ENCODE assay signal across 9 cellular contexts in the genomic region with DNA sequence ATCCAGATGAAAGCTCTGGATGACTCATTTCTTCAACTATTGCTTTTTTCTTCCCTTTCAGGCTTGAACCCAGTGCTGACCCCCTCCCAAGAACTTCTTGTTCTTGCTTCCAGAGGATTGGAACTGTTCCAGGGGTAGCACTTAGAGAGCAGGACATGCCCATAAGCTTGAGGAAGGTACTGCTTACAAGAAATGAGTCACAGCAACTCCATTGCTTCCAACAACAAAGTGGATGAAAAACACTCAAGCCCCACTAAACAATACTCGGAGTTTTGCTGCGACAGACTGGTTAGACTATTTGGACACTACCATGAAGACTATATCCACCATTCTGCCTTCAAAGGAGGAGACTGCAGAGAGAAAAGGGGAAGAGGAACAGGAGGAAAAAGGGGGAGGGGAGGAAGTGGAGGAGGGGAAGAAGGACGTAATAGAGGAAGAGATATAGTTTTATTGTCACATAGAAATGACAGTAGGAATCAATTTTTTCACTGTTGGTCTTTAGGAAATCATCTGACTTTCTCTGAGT. TPM values are rescaled to one million over a fixed set of nuclear protein-coding genes. Genes with fewer than 3 reads are reported as not detected.
DNase-seq lines count a peak whose midpoint lies in the region; ATAC-seq and TF ChIP-seq lines count a peak whose summit lies in the region.
"Had no signal": no experiment of that assay in that cellular context is flagged by ENCODE, and none has a peak within 500 bp of the region (broad histone marks: within the 10 kb centered on the region; RNA-seq: fewer than 3 reads in every experiment).

No MANE protein-coding gene starts in this region.

- peaks cover 16% of the 10 kb centered on the region for H3K4me1 Mint-ChIP-seq in mesothelial cell of epicardium

- H3K27ac Mint-ChIP-seq in mesothelial cell of epicardium: no peak overlapping the region

- H3F3A ChIP-seq in Loucy (ENCODE audit: low read depth): no peaks in the 10 kb centered on the region

- H4K20me1 ChIP-seq in Loucy (ENCODE audit: insufficient read depth, low read length, poor library complexity, severe bottlenecking): peaks cover 23% of the 10 kb centered on the region

- TF ChIP-seq POLR2A in transverse colon (IDR thresholded peaks at IDR 0.05): no peak
- no peak for TF ChIP-seq POLR2A in testis (IDR thresholded peaks at IDR 0.05)

- ATAC-seq in aorta (ENCODE audit: low FRiP score): no peak

- H3K4me3 ChIP-seq in Loucy (ENCODE audit: low read length, poor library complexity, severe bottlenecking): no peak overlapping the region
- H3K4me3 ChIP-seq in aorta (ENCODE audit: low read length in 2 of 2): no peak overlapping the region
- no peak overlapping the region for H3K4me3 ChIP-seq in transverse colon
- no peak overlapping the region for H3K4me3 ChIP-seq in testis
- H3K4me3 ChIP-seq: SJSA1 had no signal

- H3K4me3 Mint-ChIP-seq in mesothelial cell of epicardium: peak overlapping the region; percentile 81

- in situ Hi-C loops in transverse colon (cut with MboI; ENCODE audit: low pct_ligation_motif_present in 1 of 4, low pct_unique_long_range_greater_than_20kb in 1 of 4, low sequenced_read_pairs in 3 of 4): loop anchor here in 1 of 4 donors (25.0 kb wide), 1 partner anchor 344 kb away; no protein-coding TSS in a partner anchor

- peak overlapping the region in 1 of 2 donors; percentile 18 for H3K27ac ChIP-seq in aorta (ENCODE audit: low read depth in 1 of 2, low read length in 2 of 2)
- H3K27ac ChIP-seq in transverse colon: peak overlapping the region in 2 of 4 donors; percentile 98 to 99
- H3K27ac ChIP-seq in testis: peak overlapping the region in 1 of 2 donors; percentile 51
- H3K27ac ChIP-seq: SJSA1 had no signal

- H3K27me3 ChIP-seq in Loucy (ENCODE audit: insufficient read depth, low read length, poor library complexity, severe bottlenecking) (no peaks in the 10 kb centered on the region), aorta (ENCODE audit: control insufficient read depth in 1 of 2, insufficient read depth in 2 of 2, low read length in 1 of 2) (no peaks in the 10 kb centered on the region), transverse colon (no peaks in the 10 kb centered on the region), testis (no peaks in the 10 kb centered on the region)

- H3K4me1 ChIP-seq in Loucy (ENCODE audit: insufficient read depth, low read length, poor library complexity, severe bottlenecking) (peaks cover 21% of the 10 kb centered on the region), aorta (ENCODE audit: control insufficient read depth in 1 of 2, insufficient read depth in 2 of 2, low read length in 2 of 2) (peaks cover 0 to 3% of the 10 kb centered on the region in 2 donors), transverse colon (peaks cover 0 to 16% (median 5%) of the 10 kb centered on the region in 4 donors), testis (peaks cover 10% of the 10 kb centered on the region)

- no peak overlapping the region for H2AFZ ChIP-seq in Loucy (ENCODE audit: low read length)

- no peaks in the 10 kb centered on the region for H3K36me3 Mint-ChIP-seq in mesothelial cell of epicardium

- H3K9me2 ChIP-seq in Loucy (replicated peaks; ENCODE audit: low read depth, low read length): no peaks in the 10 kb centered on the region

- TF ChIP-seq CTCF in Loucy (conservative IDR thresholded peaks at IDR 0.05; ENCODE audit: low read length): no peak
- no peak for TF ChIP-seq CTCF in mesothelial cell of epicardium (IDR thresholded peaks at IDR 0.05; ENCODE audit: unreplicated experiment)
- TF ChIP-seq CTCF in transverse colon (IDR thresholded peaks at IDR 0.05): no peak
- TF ChIP-seq CTCF in testis (IDR thresholded peaks at IDR 0.05): no peak

- H3K4me2 ChIP-seq in Loucy (ENCODE audit: low read depth, low read length, poor library complexity, severe bottlenecking): peak overlapping the region; percentile 100

- H3K27me3 Mint-ChIP-seq in mesothelial cell of epicardium (ENCODE audit: low read depth): peaks cover 23% of the 10 kb centered on the region

- H3K79me2 ChIP-seq in Loucy (ENCODE audit: insufficient read depth, low read length): peaks cover 27% of the 10 kb centered on the region

- no peak for TF ChIP-seq EP300 in transverse colon (IDR thresholded peaks at IDR 0.05; ENCODE audit: low read depth)

- 65 to 74% methylated on average over 3 of the region's 3 CpGs for WGBS in aorta, 2 donors
- WGBS in transverse colon (ENCODE audit: low coverage in 1 of 2), 2 donors: 20 to 58% methylated on average over 2 to 3 of the region's 3 CpGs
- WGBS in testis, 2 donors: 21 to 29% methylated on average over 3 of the region's 3 CpGs

- intact Hi-C loops in aorta (cut with DNase I) (loop anchor here in 1 of 2 donors (10.0 kb wide), 2 partner anchors 128 to 142 kb away; no protein-coding TSS in a partner anchor), transverse colon (cut with DNase I; ENCODE audit: low total_unique reads) (no loop called here), testis (cut with DNase I; ENCODE audit: low total_unique reads) (no loop called here)

- no peak overlapping the region for H3K9ac ChIP-seq in Loucy (ENCODE audit: low read depth, low read length, poor library complexity, severe bottlenecking)

- H3K36me3 ChIP-seq in Loucy (ENCODE audit: insufficient read depth, low read length) (no peaks in the 10 kb centered on the region), aorta (ENCODE audit: control insufficient read depth in 1 of 2, insufficient read depth in 2 of 2, low read length in 1 of 2) (no peaks in the 10 kb centered on the region), transverse colon (no peaks in the 10 kb centered on the region), testis (ENCODE audit: low read depth, missing control alignments) (no peaks in the 10 kb centered on the region)

- no peaks in the 10 kb centered on the region for H3K9me3 ChIP-seq in Loucy (ENCODE audit: insufficient read depth, low read depth, low read length)
- H3K9me3 ChIP-seq in aorta (ENCODE audit: control insufficient read depth, low read length): no peaks in the 10 kb centered on the region
- H3K9me3 ChIP-seq in transverse colon: no peaks in the 10 kb centered on the region
- no peaks in the 10 kb centered on the region for H3K9me3 ChIP-seq in testis
- H3K9me3 ChIP-seq: SJSA1 had no signal

- DNase-seq in COLO829 (ENCODE audit: low spot score) (peak; percentile 80), amniotic epithelial cell (ENCODE audit: low read depth) (peak; percentile 78), mesothelial cell of epicardium (ENCODE audit: low spot score in 2 of 2, unreplicated experiment in 2 of 2) (no peak), aorta (no peak), transverse colon (no peak), NCI-H1417 treated with DMSO at 0.1 percent for 48 hours (lab: John Stamatoyannopoulos, UW) (no peak), testis (no peak)

- no peaks in the 10 kb centered on the region for H3K9me3 Mint-ChIP-seq in mesothelial cell of epicardium

RNA-seq across cellular contexts. Expression of a gene that starts 1.6 kb away (rescaled TPM):
- total RNA-seq in mesothelial cell of epicardium (43.8 to 45.6 TPM (median 45.3 TPM) in 3 replicates), aorta (10 to 100 TPM; 42.7 to 43.6 TPM), transverse colon (10 to 100 TPM; 18.3 to 40.4 (median 25.7) TPM), testis (10 to 100 TPM; 41.7 to 53.1 TPM)
- polyA plus RNA-seq in aorta (10 to 100 TPM; 11.1 to 12.4 TPM), testis (ENCODE audit: insufficient read depth, low read depth, low replicate concordance) (22.5 TPM)

Comparison
In these comparisons a context has a peak if more than half of its experiments do, and no peak if none do; other contexts are left out.
1. DNase-seq: peak in COLO829 (single experiment) and amniotic epithelial cell (single experiment); none in mesothelial cell of epicardium (0 of 2), aorta (0 of 2), transverse colon (single experiment), NCI-H1417 treated with DMSO at 0.1 percent for 48 hours (single experiment) and testis (single experiment).